ENCODE assay signal across 8 cellular contexts in genomic region chr15:39887832-39888231, GRCh38. TPM values are rescaled to one million over a fixed set of nuclear protein-coding genes. Genes with fewer than 3 reads are reported as not detected.
DNase-seq lines count a peak whose midpoint lies in the region; ATAC-seq and TF ChIP-seq lines count a peak whose summit lies in the region.

No MANE protein-coding gene starts in this region.

- H3K4me3 Mint-ChIP-seq in activated naive CD4-positive, alpha-beta T cell treated with anti-CD3 and anti-CD28 coated beads for 36 hours = no peak overlapping the region
- no peak overlapping the region for H3K4me3 Mint-ChIP-seq in activated T-helper 1 cell treated with anti-CD3 and anti-CD28 coated beads, Interleukin-12 subunit alpha, Interleukin-12 subunit beta, Interleukin-2, Interleukin-4 antibody, amounts not matched to agents 30 ng/mL and 10 ng/mL and 1 ng/mL, durations not matched to agents 14 hours and 24 hours and 36 hours

- 14 to 33% methylated on average over 1 of the region's 1 CpG for WGBS in gastroesophageal sphincter (ENCODE audit: low coverage in 1 of 2), 2 donors
- 53 to 61% methylated on average over 1 of the region's 1 CpG for WGBS in thyroid gland, 2 donors

- no peaks in the 10 kb centered on the region for H3K4me1 Mint-ChIP-seq in activated naive CD4-positive, alpha-beta T cell treated with anti-CD3 and anti-CD28 coated beads for 36 hours (ENCODE audit: low read depth)
- H3K4me1 Mint-ChIP-seq in activated T-helper 1 cell treated with anti-CD3 and anti-CD28 coated beads, Interleukin-12 subunit alpha, Interleukin-12 subunit beta, Interleukin-2, Interleukin-4 antibody, amounts not matched to agents 30 ng/mL and 10 ng/mL and 1 ng/mL, durations not matched to agents 14 hours and 24 hours and 36 hours (ENCODE audit: low read depth) = no peaks in the 10 kb centered on the region

- H3K27me3 ChIP-seq in gastroesophageal sphincter = no peaks in the 10 kb centered on the region
- H3K27me3 ChIP-seq in thyroid gland = no peaks in the 10 kb centered on the region

- H3K36me3 ChIP-seq in gastroesophageal sphincter (no peaks in the 10 kb centered on the region), thyroid gland (no peaks in the 10 kb centered on the region)

- TF ChIP-seq EP300 in gastroesophageal sphincter (IDR thresholded peaks at IDR 0.05) = no peak

- TF ChIP-seq CTCF in RWPE1 (conservative IDR thresholded peaks at IDR 0.05; ENCODE audit: low read depth) = peak; percentile 61
- peak in 3 of 4 experiments; percentile 33 to 58 (median 34) for TF ChIP-seq CTCF in gastroesophageal sphincter (IDR thresholded peaks at IDR 0.05)
- TF ChIP-seq CTCF in thyroid gland (IDR thresholded peaks at IDR 0.05) = peak in 3 of 6 experiments; percentile 24 to 41 (median 27)

- H3K27ac ChIP-seq in RWPE1 (no peak overlapping the region), gastroesophageal sphincter (no peak overlapping the region), thyroid gland (no peak overlapping the region)

- H3K9me3 Mint-ChIP-seq in activated naive CD4-positive, alpha-beta T cell treated with anti-CD3 and anti-CD28 coated beads for 36 hours = no peaks in the 10 kb centered on the region
- H3K9me3 Mint-ChIP-seq in activated T-helper 1 cell treated with anti-CD3 and anti-CD28 coated beads, Interleukin-12 subunit alpha, Interleukin-12 subunit beta, Interleukin-2, Interleukin-4 antibody, amounts not matched to agents 30 ng/mL and 10 ng/mL and 1 ng/mL, durations not matched to agents 14 hours and 24 hours and 36 hours = no peaks in the 10 kb centered on the region

- H3K27ac Mint-ChIP-seq in activated naive CD4-positive, alpha-beta T cell treated with anti-CD3 and anti-CD28 coated beads for 36 hours = no peak overlapping the region
- H3K27ac Mint-ChIP-seq in activated T-helper 1 cell treated with anti-CD3 and anti-CD28 coated beads, Interleukin-12 subunit alpha, Interleukin-12 subunit beta, Interleukin-2, Interleukin-4 antibody, amounts not matched to agents 30 ng/mL and 10 ng/mL and 1 ng/mL, durations not matched to agents 14 hours and 24 hours and 36 hours = no peak overlapping the region

- H3K9me3 ChIP-seq in gastroesophageal sphincter = no peaks in the 10 kb centered on the region
- no peaks in the 10 kb centered on the region for H3K9me3 ChIP-seq in thyroid gland

- CTCF ChIA-PET in activated naive CD4-positive, alpha-beta T cell treated with anti-CD3 and anti-CD28 coated beads for 36 hours (lab: Charles Lee) = interaction anchor here (0.6 to 1.5 kb wide), 14 partner anchors 22 to 397 kb away, joined by 3 to 6 read pairs (median 4); no protein-coding TSS in a partner anchor
- CTCF ChIA-PET in RWPE1 (lab: Yijun Ruan, JAX) = interaction anchor here (0.5 to 1.6 kb wide), 11 partner anchors 9 to 273 kb away, joined by 3 to 7 read pairs (median 3); partner anchors contain the start of gene BUB1B

- no peaks in the 10 kb centered on the region for H3K36me3 Mint-ChIP-seq in activated naive CD4-positive, alpha-beta T cell treated with anti-CD3 and anti-CD28 coated beads for 36 hours (ENCODE audit: low read depth)
- no peaks in the 10 kb centered on the region for H3K36me3 Mint-ChIP-seq in activated T-helper 1 cell treated with anti-CD3 and anti-CD28 coated beads, Interleukin-12 subunit alpha, Interleukin-12 subunit beta, Interleukin-2, Interleukin-4 antibody, amounts not matched to agents 30 ng/mL and 10 ng/mL and 1 ng/mL, durations not matched to agents 14 hours and 24 hours and 36 hours (ENCODE audit: low read depth)

- H3K27me3 Mint-ChIP-seq in activated naive CD4-positive, alpha-beta T cell treated with anti-CD3 and anti-CD28 coated beads for 36 hours (ENCODE audit: low read depth) = peaks cover 4% of the 10 kb centered on the region
- peaks cover 13% of the 10 kb centered on the region for H3K27me3 Mint-ChIP-seq in activated T-helper 1 cell treated with anti-CD3 and anti-CD28 coated beads, Interleukin-12 subunit alpha, Interleukin-12 subunit beta, Interleukin-2, Interleukin-4 antibody, amounts not matched to agents 30 ng/mL and 10 ng/mL and 1 ng/mL, durations not matched to agents 14 hours and 24 hours and 36 hours (ENCODE audit: insufficient read depth)

- POLR2A ChIA-PET in RWPE1 (lab: Yijun Ruan, JAX; ENCODE audit: low non-redundant PET) = no interaction called here

- ATAC-seq in gastroesophageal sphincter (no peak), GM18517 (IDR thresholded peaks at IDR 0.05; ENCODE audit: unreplicated experiment) (no peak)

- H3K4me1 ChIP-seq in gastroesophageal sphincter (no peaks in the 10 kb centered on the region), thyroid gland (no peaks in the 10 kb centered on the region)

- intact Hi-C loops in activated naive CD4-positive, alpha-beta T cell treated with anti-CD3 and anti-CD28 coated beads for 36 hours (cut with micrococcal nuclease) = loop anchor here (1.0 to 5.0 kb wide), 3 partner anchors 134 to 386 kb away; partner anchors contain the start of gene SRP14
- intact Hi-C loops in thyroid gland (cut with DNase I) = no loop called here
- intact Hi-C loops in activated T-helper 1 cell treated with anti-CD3 and anti-CD28 coated beads, Interleukin-12 subunit alpha, Interleukin-12 subunit beta, Interleukin-2, Interleukin-4 antibody, amounts not matched to agents 30 ng/mL and 10 ng/mL and 1 ng/mL, durations not matched to agents 14 hours and 24 hours and 36 hours (cut with micrococcal nuclease) = loop anchor here (1.0 to 5.0 kb wide), 2 partner anchors 151 to 384 kb away; partner anchors contain the start of gene SRP14

- H3K4me3 ChIP-seq in gastroesophageal sphincter (no peak overlapping the region), thyroid gland (replicated peaks in 1 of 3) (no peak overlapping the region)

- TF ChIP-seq POLR2A in gastroesophageal sphincter (IDR thresholded peaks at IDR 0.05) = no peak
- no peak for TF ChIP-seq POLR2A in thyroid gland (IDR thresholded peaks at IDR 0.05)

- DNase-seq in activated naive CD4-positive, alpha-beta T cell treated with anti-CD3 and anti-CD28 coated beads for 36 hours = peak; percentile 30
- no peak for DNase-seq in activated naive CD4-positive, alpha-beta T cell treated with anti-CD3 and anti-CD28 coated beads, Interleukin-2, amount 50 U/mL, for 16 hours
- peak; percentile 54 for DNase-seq in RWPE1 (ENCODE audit: low spot score)
- DNase-seq in thyroid gland = peak; percentile 23 to 27
- no peak for DNase-seq in activated T-helper 1 cell treated with anti-CD3 and anti-CD28 coated beads, Interleukin-12 subunit alpha, Interleukin-12 subunit beta, Interleukin-2, Interleukin-4 antibody, amounts not matched to agents 30 ng/mL and 10 ng/mL and 1 ng/mL, durations not matched to agents 14 hours and 24 hours and 36 hours (ENCODE audit: low spot score)
- DNase-seq in mesenteric fat pad (ENCODE audit: low spot score) = no peak

RNA-seq across cellular contexts. Expression of gene GPR176, which starts 32.2 kb away (rescaled TPM):
- total RNA-seq in activated naive CD4-positive, alpha-beta T cell treated with anti-CD3 and anti-CD28 coated beads for 36 hours = under 1 TPM; 0.17 to 0.24 TPM
- total RNA-seq in gastroesophageal sphincter (10 to 100 TPM in 1 of 4 donors, 1 to 10 TPM in 3; 1.6 to 11.8 (median 4.6) TPM), thyroid gland (10 to 100 TPM in 1 of 4 donors, 1 to 10 TPM in 3; 4.3 to 15.0 (median 7.9) TPM), mesenteric fat pad (8.2 TPM)
- total RNA-seq in activated T-helper 1 cell treated with anti-CD3 and anti-CD28 coated beads, Interleukin-12 subunit alpha, Interleukin-12 subunit beta, Interleukin-2, Interleukin-4 antibody, amounts not matched to agents 30 ng/mL and 10 ng/mL and 1 ng/mL, durations not matched to agents 14 hours and 24 hours and 36 hours = 0.23 and 0.34 TPM in 2 replicates

RNA-seq across cellular contexts. Expression of gene EIF2AK4, which starts 46.1 kb away (rescaled TPM):
- 10 to 100 TPM; 27.4 to 27.6 TPM for total RNA-seq in activated naive CD4-positive, alpha-beta T cell treated with anti-CD3 and anti-CD28 coated beads for 36 hours
- total RNA-seq in gastroesophageal sphincter (10 to 100 TPM; 26.1 to 48.8 (median 39.1) TPM), thyroid gland (10 to 100 TPM; 50.9 to 71.2 (median 62.2) TPM), mesenteric fat pad (39.1 TPM)
- total RNA-seq in activated T-helper 1 cell treated with anti-CD3 and anti-CD28 coated beads, Interleukin-12 subunit alpha, Interleukin-12 subunit beta, Interleukin-2, Interleukin-4 antibody, amounts not matched to agents 30 ng/mL and 10 ng/mL and 1 ng/mL, durations not matched to agents 14 hours and 24 hours and 36 hours = 51.5 and 54.2 TPM in 2 replicates

Comparison
In these comparisons a context has a peak if more than half of its experiments do, and no peak if none do; other contexts are left out.
1. DNase-seq: peak in activated naive CD4-positive, alpha-beta T cell treated with anti-CD3 and anti-CD28 coated beads for 36 hours (single experiment), RWPE1 (single experiment) and thyroid gland (2 of 2); none in activated naive CD4-positive, alpha-beta T cell treated with anti-CD3 and anti-CD28 coated beads, Interleukin-2, amount 50 U/mL, for 16 hours (single experiment), activated T-helper 1 cell treated with anti-CD3 and anti-CD28 coated beads, Interleukin-12 subunit alpha, Interleukin-12 subunit beta, Interleukin-2, Interleukin-4 antibody, amounts not matched to agents 30 ng/mL and 10 ng/mL and 1 ng/mL, durations not matched to agents 14 hours and 24 hours and 36 hours (single experiment) and mesenteric fat pad (single experiment).